In genomic region chr3:108153451-108153981, GRCh38 we compare ENCODE assay signal across 9 cellular contexts.
DNase-seq lines count a peak whose midpoint lies in the region; ATAC-seq lines count a peak whose summit lies in the region.
"Had no signal": no experiment of that assay in that cellular context is flagged by ENCODE, and none has a peak within 500 bp of the region (broad histone marks: within the 10 kb centered on the region; RNA-seq: fewer than 3 reads in every experiment).

No MANE protein-coding gene starts in this region.

- DNase-seq in D341Med (ENCODE audit: low spot score): peak; percentile 64
- peak; percentile 69 for DNase-seq in NCI-H1436 (lab: John Stamatoyannopoulos, UW)
- peak; percentile 36 for DNase-seq in activated CD4-positive, alpha-beta T cell treated with anti-CD3 and anti-CD28 coated beads, Interleukin-2, amount 50 U/mL, for 1 hour
- peak; percentile 66 for DNase-seq in fibroblast of gingiva (ENCODE audit: low read depth)
- DNase-seq in stimulated activated CD4-positive, alpha-beta T cell treated with anti-CD3 and anti-CD28 coated beads, Interleukin-15, amount 100 ng/mL, for 24 hours: peak; percentile 66
- DNase-seq in NCI-H345 treated with DMSO at 0.1 percent for 48 hours (lab: John Stamatoyannopoulos, UW; ENCODE audit: unreplicated experiment): no peak
- no peak for DNase-seq in midbrain (lab: John Stamatoyannopoulos, UW)
- DNase-seq: activated B cell treated with CpG ODN at 0.5 μM for 24 hours had no signal

- ATAC-seq in GM21529 (IDR thresholded peaks at IDR 0.05; ENCODE audit: unreplicated experiment): peak; percentile 73

Comparison
In these comparisons a context has a peak if more than half of its experiments do, and no peak if none do; other contexts are left out.
1. DNase-seq: peak in D341Med (single experiment), NCI-H1436 (single experiment), activated CD4-positive, alpha-beta T cell treated with anti-CD3 and anti-CD28 coated beads, Interleukin-2, amount 50 U/mL, for 1 hour (single experiment), fibroblast of gingiva (single experiment) and stimulated activated CD4-positive, alpha-beta T cell treated with anti-CD3 and anti-CD28 coated beads, Interleukin-15, amount 100 ng/mL, for 24 hours (single experiment); none in NCI-H345 treated with DMSO at 0.1 percent for 48 hours (single experiment) and midbrain (single experiment).